ENCODE assay signal across 9 cellular contexts in genomic region chr3:16319307-16319706, GRCh38. TPM values are rescaled to one million over a fixed set of nuclear protein-coding genes. Genes with fewer than 3 reads are reported as not detected.
DNase-seq lines count a peak whose midpoint lies in the region; ATAC-seq lines count a peak whose summit lies in the region.
"Had no signal": no experiment of that assay in that cellular context is flagged by ENCODE, and none has a peak within 500 bp of the region (broad histone marks: within the 10 kb centered on the region; RNA-seq: fewer than 3 reads in every experiment).

No MANE protein-coding gene starts in this region.

- peak; percentile 1 for DNase-seq in NCI-H2227 (lab: John Stamatoyannopoulos, UW; ENCODE audit: unreplicated experiment)
- DNase-seq in NCI-H2227 treated with DMSO at 0.1 percent for 48 hours (lab: John Stamatoyannopoulos, UW) = no peak
- peak; percentile 71 for DNase-seq in activated CD4-positive, CD25-positive, alpha-beta regulatory T cell treated with anti-CD3 and anti-CD28 coated beads, Interleukin-2, amount 50 U/mL, for 16 hours (ENCODE audit: low read depth, low spot score)
- DNase-seq in dermis blood vessel endothelial cell = peak; percentile 52
- DNase-seq in stimulated activated CD4-positive, alpha-beta T cell treated with anti-CD3 and anti-CD28 coated beads, Interleukin-1b, Interleukin-23, amount 100 ng/mL, for 24 hours (ENCODE audit: low read depth in 4 of 4, low spot score in 1 of 4) = peak; percentile 71 to 80 (median 76)
- no peak for DNase-seq in NCI-H774 (lab: John Stamatoyannopoulos, UW)
- DNase-seq in GOT3 (lab: John Stamatoyannopoulos, UW) = no peak

- ATAC-seq in GM18907 (IDR thresholded peaks at IDR 0.05; ENCODE audit: unreplicated experiment) = no peak
- ATAC-seq: body of pancreas had no signal

RNA-seq across cellular contexts. Expression of gene OXNAD1, which starts 54.3 kb away (rescaled TPM):
- total RNA-seq in dermis blood vessel endothelial cell = 18.0 and 20.1 TPM in 2 replicates

RNA-seq across cellular contexts. Expression of gene DPH3, which starts 54.6 kb away (rescaled TPM):
- 21.3 and 26.8 TPM in 2 replicates for total RNA-seq in dermis blood vessel endothelial cell

Comparison
In these comparisons a context has a peak if more than half of its experiments do, and no peak if none do; other contexts are left out.
1. DNase-seq: peak in NCI-H2227 (single experiment), activated CD4-positive, CD25-positive, alpha-beta regulatory T cell treated with anti-CD3 and anti-CD28 coated beads, Interleukin-2, amount 50 U/mL, for 16 hours (single experiment), dermis blood vessel endothelial cell (single experiment) and stimulated activated CD4-positive, alpha-beta T cell treated with anti-CD3 and anti-CD28 coated beads, Interleukin-1b, Interleukin-23, amount 100 ng/mL, for 24 hours (4 of 4); none in NCI-H2227 treated with DMSO at 0.1 percent for 48 hours (single experiment), NCI-H774 (single experiment) and GOT3 (single experiment).